ENCODE assay signal across 22 cellular contexts in the genomic region with DNA sequence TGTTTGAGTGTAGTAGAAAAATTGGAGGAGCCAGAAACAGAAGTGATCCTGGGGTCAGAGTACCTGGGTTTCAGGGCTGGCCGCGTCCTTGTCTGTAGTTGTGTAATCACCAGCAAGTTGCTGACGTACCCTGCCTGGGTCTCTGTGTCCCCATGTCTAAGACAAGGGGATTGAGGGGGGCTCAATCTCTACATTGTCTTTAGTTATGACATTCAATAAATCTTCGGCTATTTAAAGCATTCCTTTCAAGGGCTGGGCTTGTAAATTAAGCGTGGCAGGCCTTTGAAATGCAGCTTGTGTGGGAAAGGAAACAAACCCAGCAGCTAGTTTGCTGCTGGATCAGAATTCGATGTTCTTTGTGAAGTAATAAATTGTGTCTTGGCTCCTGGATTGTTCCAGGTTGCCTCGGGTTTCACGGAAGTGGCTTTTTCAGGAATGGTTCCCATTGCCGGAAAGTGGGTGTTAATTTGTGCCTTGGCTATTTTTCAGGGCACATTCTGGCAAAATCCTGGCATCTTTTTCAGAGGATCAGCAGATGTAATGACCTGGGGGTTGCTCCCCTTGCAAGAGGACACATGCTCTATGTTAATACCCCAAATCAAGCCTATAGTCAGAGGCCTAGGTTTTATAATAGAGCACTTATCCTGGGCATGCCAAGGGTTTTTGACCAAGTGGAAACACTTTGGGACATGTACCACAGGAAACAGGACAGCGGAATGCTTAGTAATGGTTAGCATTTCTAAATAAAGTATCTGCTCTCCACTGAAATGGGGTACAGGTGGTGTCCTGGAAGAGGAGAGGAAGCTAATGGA.
DNase-seq lines count a peak whose midpoint lies in the region; ATAC-seq and TF ChIP-seq lines count a peak whose summit lies in the region.
"Had no signal": no experiment of that assay in that cellular context is flagged by ENCODE, and none has a peak within 500 bp of the region (broad histone marks: within the 10 kb centered on the region; RNA-seq: fewer than 3 reads in every experiment).

No MANE protein-coding gene starts in this region.

- no peaks in the 10 kb centered on the region for H3K36me3 Mint-ChIP-seq in endodermal cell (ENCODE audit: low read depth)
- H3K36me3 Mint-ChIP-seq in activated CD4-positive, alpha-beta T cell treated with anti-CD3 and anti-CD28 coated beads, Interleukin-2, amount 10 ng/mL, durations not matched to agents 24 days and 14 days (ENCODE audit: low read depth): no peaks in the 10 kb centered on the region
- no peaks in the 10 kb centered on the region for H3K36me3 Mint-ChIP-seq in T-cell
- no peaks in the 10 kb centered on the region for H3K36me3 Mint-ChIP-seq in activated CD4-positive, alpha-beta memory T cell treated with anti-CD3 and anti-CD28 coated beads for 36 hours

- H3K4me1 ChIP-seq in right cardiac atrium (ENCODE audit: control insufficient read depth, insufficient read depth, low read length) (peaks cover 8% of the 10 kb centered on the region), endodermal cell (ENCODE audit: control insufficient read depth, insufficient read depth, low read length) (peaks cover 7% of the 10 kb centered on the region), lower lobe of right lung (peaks cover 17% of the 10 kb centered on the region), upper lobe of right lung (peaks cover 9% of the 10 kb centered on the region)
- H3K4me1 ChIP-seq: BLaER1 had no signal

- intact Hi-C loops in Right ventricle myocardium inferior (cut with DNase I) (no loop called here), right cardiac atrium (cut with DNase I) (no loop called here), lower lobe of right lung (cut with DNase I) (no loop called here), upper lobe of right lung (cut with DNase I) (no loop called here)
- intact Hi-C loops in activated CD4-positive, alpha-beta T cell treated with anti-CD3 and anti-CD28 coated beads, Interleukin-2, amount 10 ng/mL, durations not matched to agents 24 days and 14 days (cut with micrococcal nuclease): no loop called here
- intact Hi-C loops in activated CD4-positive, alpha-beta memory T cell treated with anti-CD3 and anti-CD28 coated beads for 36 hours (cut with micrococcal nuclease): no loop called here

- H3K27ac ChIP-seq in right cardiac atrium (ENCODE audit: low read length) (no peak overlapping the region), endodermal cell (ENCODE audit: low read depth, low read length) (peak overlapping the region; percentile 3), lower lobe of right lung (peak overlapping the region; percentile 24), upper lobe of right lung (peak overlapping the region; percentile 2)
- H3K27ac ChIP-seq: BLaER1, esophagus muscularis mucosa had no signal

- no peak for TF ChIP-seq CTCF in endodermal cell (conservative IDR thresholded peaks at IDR 0.05)
- TF ChIP-seq CTCF in lower lobe of right lung (IDR thresholded peaks at IDR 0.05): no peak
- no peak for TF ChIP-seq CTCF in upper lobe of right lung (IDR thresholded peaks at IDR 0.05)

- H3K27ac Mint-ChIP-seq in endodermal cell (no peak overlapping the region), T-cell (no peak overlapping the region)
- no peak overlapping the region for H3K27ac Mint-ChIP-seq in activated CD4-positive, alpha-beta T cell treated with anti-CD3 and anti-CD28 coated beads, Interleukin-2, amount 10 ng/mL, durations not matched to agents 24 days and 14 days
- no peak overlapping the region for H3K27ac Mint-ChIP-seq in activated CD4-positive, alpha-beta memory T cell treated with anti-CD3 and anti-CD28 coated beads for 36 hours

- CTCF ChIA-PET in T-cell (lab: Charles Lee): no interaction called here
- CTCF ChIA-PET in activated CD4-positive, alpha-beta memory T cell treated with anti-CD3 and anti-CD28 coated beads for 36 hours (lab: Charles Lee): no interaction called here

- H3K4me1 Mint-ChIP-seq in endodermal cell: peaks cover 43% of the 10 kb centered on the region
- no peaks in the 10 kb centered on the region for H3K4me1 Mint-ChIP-seq in activated CD4-positive, alpha-beta T cell treated with anti-CD3 and anti-CD28 coated beads, Interleukin-2, amount 10 ng/mL, durations not matched to agents 24 days and 14 days
- H3K4me1 Mint-ChIP-seq in T-cell: no peaks in the 10 kb centered on the region
- H3K4me1 Mint-ChIP-seq in activated CD4-positive, alpha-beta memory T cell treated with anti-CD3 and anti-CD28 coated beads for 36 hours (ENCODE audit: low read depth): no peaks in the 10 kb centered on the region

- no peak overlapping the region for H3K9ac ChIP-seq in endodermal cell (ENCODE audit: extremely low read depth, low read length, poor library complexity, severe bottlenecking)
- H3K9ac ChIP-seq: BLaER1 had no signal

- POLR2A ChIA-PET in T-cell (lab: Charles Lee): no interaction called here
- POLR2A ChIA-PET in activated CD4-positive, alpha-beta memory T cell treated with anti-CD3 and anti-CD28 coated beads for 36 hours (lab: Charles Lee): no interaction called here

- H3K9me3 Mint-ChIP-seq in endodermal cell (no peaks in the 10 kb centered on the region), T-cell (no peaks in the 10 kb centered on the region)
- no peaks in the 10 kb centered on the region for H3K9me3 Mint-ChIP-seq in activated CD4-positive, alpha-beta T cell treated with anti-CD3 and anti-CD28 coated beads, Interleukin-2, amount 10 ng/mL, durations not matched to agents 24 days and 14 days
- no peaks in the 10 kb centered on the region for H3K9me3 Mint-ChIP-seq in activated CD4-positive, alpha-beta memory T cell treated with anti-CD3 and anti-CD28 coated beads for 36 hours

- ATAC-seq in Right ventricle myocardium inferior (peak; percentile 22), right cardiac atrium (no peak), lower lobe of right lung (peak; percentile 70 to 81), upper lobe of right lung (peak; percentile 50), T-cell (replicated peaks in 1 of 4) (no peak)
- ATAC-seq: GM12878 had no signal

- no peaks in the 10 kb centered on the region for H3K27me3 ChIP-seq in right cardiac atrium (ENCODE audit: control insufficient read depth, insufficient read depth)
- no peaks in the 10 kb centered on the region for H3K27me3 ChIP-seq in endodermal cell (ENCODE audit: control insufficient read depth, insufficient read depth, low read length, poor library complexity, severe bottlenecking)
- H3K27me3 ChIP-seq in lower lobe of right lung (ENCODE audit: low read depth): no peaks in the 10 kb centered on the region
- H3K27me3 ChIP-seq in upper lobe of right lung: no peaks in the 10 kb centered on the region
- H3K27me3 ChIP-seq: BLaER1, esophagus muscularis mucosa, upper lobe of left lung had no signal

- no peaks in the 10 kb centered on the region for H3K9me3 ChIP-seq in right cardiac atrium (ENCODE audit: control insufficient read depth, low read length)
- H3K9me3 ChIP-seq in endodermal cell (ENCODE audit: control insufficient read depth, low read length): no peaks in the 10 kb centered on the region
- H3K9me3 ChIP-seq in lower lobe of right lung: no peaks in the 10 kb centered on the region
- no peaks in the 10 kb centered on the region for H3K9me3 ChIP-seq in upper lobe of right lung
- H3K9me3 ChIP-seq: BLaER1, esophagus muscularis mucosa, upper lobe of left lung had no signal

- H3K4me3 ChIP-seq in right cardiac atrium (ENCODE audit: low read length) (no peak overlapping the region), endodermal cell (ENCODE audit: low read length) (no peak overlapping the region), lower lobe of right lung (no peak overlapping the region), upper lobe of right lung (no peak overlapping the region)
- H3K4me3 ChIP-seq: BLaER1, esophagus muscularis mucosa, GM12878, smooth muscle cell, upper lobe of left lung had no signal

- no peaks in the 10 kb centered on the region for H3K27me3 Mint-ChIP-seq in endodermal cell (ENCODE audit: insufficient read depth)
- peaks cover 16% of the 10 kb centered on the region for H3K27me3 Mint-ChIP-seq in activated CD4-positive, alpha-beta T cell treated with anti-CD3 and anti-CD28 coated beads, Interleukin-2, amount 10 ng/mL, durations not matched to agents 24 days and 14 days
- peaks cover 15 to 43% of the 10 kb centered on the region in 2 donors for H3K27me3 Mint-ChIP-seq in T-cell
- H3K27me3 Mint-ChIP-seq in activated CD4-positive, alpha-beta memory T cell treated with anti-CD3 and anti-CD28 coated beads for 36 hours: peaks cover 20% of the 10 kb centered on the region

- H3K4me3 Mint-ChIP-seq in endodermal cell (no peak overlapping the region), T-cell (no peak overlapping the region)
- H3K4me3 Mint-ChIP-seq in activated CD4-positive, alpha-beta T cell treated with anti-CD3 and anti-CD28 coated beads, Interleukin-2, amount 10 ng/mL, durations not matched to agents 24 days and 14 days: no peak overlapping the region
- no peak overlapping the region for H3K4me3 Mint-ChIP-seq in activated CD4-positive, alpha-beta memory T cell treated with anti-CD3 and anti-CD28 coated beads for 36 hours

- 79% methylated on average over 10 of the region's 10 CpGs for WGBS in right cardiac atrium
- 72 to 78% methylated on average over 10 of the region's 10 CpGs for WGBS in endodermal cell (ENCODE audit: insufficient coverage in 1 of 2, insufficient read length in 1 of 2), 2 experiments

- H3K36me3 ChIP-seq in endodermal cell (ENCODE audit: control insufficient read depth, insufficient read depth, low read length): no peaks in the 10 kb centered on the region
- no peaks in the 10 kb centered on the region for H3K36me3 ChIP-seq in lower lobe of right lung
- H3K36me3 ChIP-seq in upper lobe of right lung: no peaks in the 10 kb centered on the region
- H3K36me3 ChIP-seq: BLaER1, esophagus muscularis mucosa, upper lobe of left lung had no signal

- DNase-seq in Right ventricle myocardium inferior (ENCODE audit: missing footprints) (no peak), right cardiac atrium (no peak), endodermal cell (no peak), lower lobe of right lung (no peak), upper lobe of right lung (no peak), T-cell (no peak)
- DNase-seq in activated CD4-positive, alpha-beta T cell treated with anti-CD3 and anti-CD28 coated beads, Interleukin-2, amount 10 ng/mL, durations not matched to agents 24 days and 14 days: no peak
- no peak for DNase-seq in activated CD4-positive, alpha-beta memory T cell treated with anti-CD3 and anti-CD28 coated beads for 36 hours
- DNase-seq: activated CD4-positive, alpha-beta T cell treated with anti-CD3 and anti-CD28 coated beads, Interleukin-2, amount 50 U/mL, for 1 hour; activated naive CD4-positive, alpha-beta T cell treated with Interleukin-2 at 50 U/mL for 16 hours; activated T-cell treated with anti-CD3 and anti-CD28 coated beads for 4 hours; dermis blood vessel endothelial cell; GDM1; KBM-7; NCI-H1092 treated with DMSO at 0.1 percent for 48 hours; NCI-H2107; NCI-H526 treated with DMSO at 0.1 percent for 48 hours had no signal

Comparison
In these comparisons a context has a peak if more than half of its experiments do, and no peak if none do; other contexts are left out.
1. ATAC-seq: peak in Right ventricle myocardium inferior (single experiment), lower lobe of right lung (2 of 2) and upper lobe of right lung (single experiment); none in right cardiac atrium (0 of 2) and T-cell (0 of 4).